ENCODE assay signal across 15 cellular contexts in genomic region chr7:22174574-22174953, GRCh38.
DNase-seq lines count a peak whose midpoint lies in the region; ATAC-seq and TF ChIP-seq lines count a peak whose summit lies in the region.
"Had no signal": no experiment of that assay in that cellular context is flagged by ENCODE, and none has a peak within 500 bp of the region (broad histone marks: within the 10 kb centered on the region; RNA-seq: fewer than 3 reads in every experiment).

No MANE protein-coding gene starts in this region.

- CTCF ChIA-PET in activated naive CD4-positive, alpha-beta T cell treated with anti-CD3 and anti-CD28 coated beads, Interleukin-2, amount 10 ng/mL, durations not matched to agents 7 days and 5 days (lab: Charles Lee), result no interaction called here

- TF ChIP-seq CTCF in brain microvascular endothelial cell (IDR thresholded peaks at IDR 0.05; ENCODE audit: low read depth, low read length, missing control alignments), result no peak

- H3K36me3 ChIP-seq in subcutaneous abdominal adipose tissue (ENCODE audit: control insufficient read depth in 5 of 5, insufficient read depth in 5 of 5, low read length in 5 of 5) (peaks cover 0 to 2% (median 0%) of the 10 kb centered on the region in 5 donors), brain microvascular endothelial cell (replicated peaks) (no peaks in the 10 kb centered on the region)
- H3K36me3 ChIP-seq: MG63 had no signal

- H3K4me3 ChIP-seq in subcutaneous abdominal adipose tissue (ENCODE audit: low read depth in 1 of 5, low read length in 5 of 5), result no peak overlapping the region
- H3K4me3 ChIP-seq in brain microvascular endothelial cell (ENCODE audit: low read depth, low read length), result no peak overlapping the region
- H3K4me3 ChIP-seq: lower lobe of right lung, MG63 had no signal

- in situ Hi-C loops in brain microvascular endothelial cell (cut with HindIII; ENCODE audit: low pct_ligation_motif_present, low sequenced_read_pairs), result no loop called here

- H3K27ac ChIP-seq in cingulate gyrus (ENCODE audit: low read depth, low read length) (peak overlapping the region; percentile 12), subcutaneous abdominal adipose tissue (ENCODE audit: low read depth, low read length) (peak overlapping the region; percentile 9), brain microvascular endothelial cell (no peak overlapping the region)
- H3K27ac ChIP-seq: lower lobe of right lung, RWPE1 had no signal

- no peaks in the 10 kb centered on the region for H3K36me3 Mint-ChIP-seq in activated naive CD4-positive, alpha-beta T cell treated with anti-CD3 and anti-CD28 coated beads, Interleukin-2, amount 10 ng/mL, durations not matched to agents 7 days and 5 days

- peaks cover 18% of the 10 kb centered on the region for H3K4me1 Mint-ChIP-seq in activated naive CD4-positive, alpha-beta T cell treated with anti-CD3 and anti-CD28 coated beads, Interleukin-2, amount 10 ng/mL, durations not matched to agents 7 days and 5 days

- H3K27me3 Mint-ChIP-seq in activated naive CD4-positive, alpha-beta T cell treated with anti-CD3 and anti-CD28 coated beads, Interleukin-2, amount 10 ng/mL, durations not matched to agents 7 days and 5 days, result peaks cover 13% of the 10 kb centered on the region

- H3K9me3 Mint-ChIP-seq in activated naive CD4-positive, alpha-beta T cell treated with anti-CD3 and anti-CD28 coated beads, Interleukin-2, amount 10 ng/mL, durations not matched to agents 7 days and 5 days, result no peaks in the 10 kb centered on the region
- H3K9me3 Mint-ChIP-seq: stimulated activated naive CD8-positive, alpha-beta T cell treated with anti-CD3 and anti-CD28 coated beads, Interleukin-15, amount 100 ng/mL, for 72 hours had no signal

- H3K4me3 Mint-ChIP-seq in activated naive CD4-positive, alpha-beta T cell treated with anti-CD3 and anti-CD28 coated beads, Interleukin-2, amount 10 ng/mL, durations not matched to agents 7 days and 5 days, result no peak overlapping the region
- H3K4me3 Mint-ChIP-seq: stimulated activated naive CD8-positive, alpha-beta T cell treated with anti-CD3 and anti-CD28 coated beads, Interleukin-15, amount 100 ng/mL, for 72 hours had no signal

- H3K4me1 ChIP-seq in subcutaneous abdominal adipose tissue (ENCODE audit: control insufficient read depth in 5 of 5, insufficient read depth in 5 of 5, low read length in 5 of 5), result no peaks in the 10 kb centered on the region
- H3K4me1 ChIP-seq: lower lobe of right lung had no signal

- no peak overlapping the region for H3K9ac ChIP-seq in subcutaneous abdominal adipose tissue (ENCODE audit: low read length in 5 of 5)

- H3K27ac Mint-ChIP-seq in activated naive CD4-positive, alpha-beta T cell treated with anti-CD3 and anti-CD28 coated beads, Interleukin-2, amount 10 ng/mL, durations not matched to agents 7 days and 5 days, result peak overlapping the region; percentile 1
- H3K27ac Mint-ChIP-seq: stimulated activated naive CD8-positive, alpha-beta T cell treated with anti-CD3 and anti-CD28 coated beads, Interleukin-15, amount 100 ng/mL, for 72 hours had no signal

- no peaks in the 10 kb centered on the region for H3K9me3 ChIP-seq in subcutaneous abdominal adipose tissue (ENCODE audit: control insufficient read depth in 5 of 5, low read length in 5 of 5)
- H3K9me3 ChIP-seq: lower lobe of right lung, MG63 had no signal

- H3K27me3 ChIP-seq in subcutaneous abdominal adipose tissue (ENCODE audit: control insufficient read depth in 5 of 5, insufficient read depth in 4 of 5, low read length in 5 of 5), result no peaks in the 10 kb centered on the region
- H3K27me3 ChIP-seq in brain microvascular endothelial cell (replicated peaks), result no peaks in the 10 kb centered on the region
- H3K27me3 ChIP-seq: MG63 had no signal

- ATAC-seq in HG02798 (IDR thresholded peaks at IDR 0.05; ENCODE audit: poor library complexity, unreplicated experiment) (peak; percentile 18), GM21447 (IDR thresholded peaks at IDR 0.05; ENCODE audit: unreplicated experiment) (no peak), HG03469 (IDR thresholded peaks at IDR 0.05; ENCODE audit: unreplicated experiment) (no peak)
- ATAC-seq: lower lobe of right lung had no signal

- no peak for DNase-seq in activated naive CD4-positive, alpha-beta T cell treated with anti-CD3 and anti-CD28 coated beads, Interleukin-2, amount 10 ng/mL, durations not matched to agents 7 days and 5 days
- no peak for DNase-seq in activated naive CD4-positive, alpha-beta T cell treated with anti-CD3 and anti-CD28 coated beads, Interleukin-2, amount 50 U/mL, for 16 hours
- DNase-seq in brain microvascular endothelial cell, result no peak
- DNase-seq: activated naive CD4-positive, alpha-beta T cell; effector CD8-positive, alpha-beta T cell; foreskin melanocyte; lower lobe of right lung; MG63 had no signal
